ENCODE assay signal across 24 cellular contexts in the genomic region with DNA sequence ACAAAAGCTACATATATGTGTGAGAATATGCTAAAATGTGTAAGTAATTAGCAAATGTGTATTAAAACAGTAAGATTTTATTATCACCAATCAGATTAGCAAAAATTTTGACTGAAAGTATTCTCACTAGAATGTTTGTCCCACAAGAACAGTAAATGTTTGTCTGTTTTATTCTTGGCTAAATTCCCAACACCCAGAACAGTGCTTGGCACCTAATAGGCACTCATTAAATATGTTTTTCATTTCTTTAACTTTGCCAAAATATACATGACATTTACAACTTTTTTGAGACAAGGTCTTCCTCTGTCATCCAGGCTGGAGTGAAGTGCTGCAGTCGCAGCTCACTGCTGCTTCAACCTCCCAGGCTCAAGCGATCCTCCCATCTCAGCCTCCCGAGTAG.
"Had no signal": no experiment of that assay in that cellular context is flagged by ENCODE, and none has a peak within 500 bp of the region (broad histone marks: within the 10 kb centered on the region; RNA-seq: fewer than 3 reads in every experiment).

No MANE protein-coding gene starts in this region.

- H3K4me3 ChIP-seq: stomach, suprapubic skin, testis, thoracic aorta, thyroid gland, tibial artery, tibial nerve, transverse colon, upper lobe of left lung, upper lobe of right lung, uterus, vagina had no signal

- DNase-seq: stimulated activated CD4-positive, alpha-beta T cell treated with anti-CD3 and anti-CD28 coated beads, Interleukin-2, amount 100 ng/mL, for 48 hours; stimulated activated CD4-positive, alpha-beta T cell treated with anti-CD3 and anti-CD28 coated beads, Interleukin-4, amount 100 ng/mL, for 1 hour; stimulated activated CD4-positive, alpha-beta T cell treated with anti-CD3 and anti-CD28 coated beads, Interleukin-4, amount 100 ng/mL, for 24 hours; stimulated activated CD4-positive, alpha-beta T cell treated with anti-CD3 and anti-CD28 coated beads, Interleukin-4, amount 100 ng/mL, for 4 hours; stimulated activated CD8-positive, alpha-beta memory T cell treated with anti-CD3 and anti-CD28 coated beads, Interleukin-4, amount 100 ng/mL, for 48 hours; stimulated activated naive B cell treated with anti-CD40 and anti-IgM and Interleukin-4, amounts not matched to agents 10 μg/mL and 1 μg/mL and 100 μg/mL, for 72 hours; stimulated activated naive CD4-positive, alpha-beta T cell; stimulated activated naive CD4-positive, alpha-beta T cell treated with Interleukin-2 at 50 U/mL for 16 hours; stimulated activated naive CD8-positive, alpha-beta T cell treated with anti-CD3 and anti-CD28 coated beads, Interleukin-15, amount 100 ng/mL, for 72 hours; stimulated activated naive CD8-positive, alpha-beta T cell treated with anti-CD3 and anti-CD28 coated beads, Interleukin-15, Interleukin-2, amounts not matched to agents 100 U/mL and 50 U/mL, for 24 hours; stomach; substantia nigra; testis; thyroid gland; tibial artery; transverse colon; trophoblast cell; upper lobe of left lung; upper lobe of right lung; uterus had no signal

- H3K36me3 ChIP-seq: stomach, suprapubic skin, thoracic aorta, thyroid gland, tibial artery, tibial nerve, transverse colon, upper lobe of left lung, upper lobe of right lung, uterus, vagina had no signal

- H3K27me3 ChIP-seq: stomach, suprapubic skin, testis, thyroid gland, tibial nerve, transverse colon, upper lobe of left lung, upper lobe of right lung, uterus, vagina had no signal

- H3K9me3 ChIP-seq: testis, thoracic aorta, thyroid gland, tibial artery, transverse colon, upper lobe of right lung, uterus, vagina had no signal

- H3K4me1 ChIP-seq: stomach, suprapubic skin, testis, thyroid gland, tibial artery, tibial nerve, transverse colon, upper lobe of left lung, upper lobe of right lung, uterus, vagina had no signal

- H3K27ac ChIP-seq: stomach, suprapubic skin, testis, thoracic aorta, thyroid gland, tibial artery, tibial nerve, transverse colon, upper lobe of left lung, upper lobe of right lung, uterus, vagina had no signal
